ENCODE assay signal across 1 cellular context in the genomic region with DNA sequence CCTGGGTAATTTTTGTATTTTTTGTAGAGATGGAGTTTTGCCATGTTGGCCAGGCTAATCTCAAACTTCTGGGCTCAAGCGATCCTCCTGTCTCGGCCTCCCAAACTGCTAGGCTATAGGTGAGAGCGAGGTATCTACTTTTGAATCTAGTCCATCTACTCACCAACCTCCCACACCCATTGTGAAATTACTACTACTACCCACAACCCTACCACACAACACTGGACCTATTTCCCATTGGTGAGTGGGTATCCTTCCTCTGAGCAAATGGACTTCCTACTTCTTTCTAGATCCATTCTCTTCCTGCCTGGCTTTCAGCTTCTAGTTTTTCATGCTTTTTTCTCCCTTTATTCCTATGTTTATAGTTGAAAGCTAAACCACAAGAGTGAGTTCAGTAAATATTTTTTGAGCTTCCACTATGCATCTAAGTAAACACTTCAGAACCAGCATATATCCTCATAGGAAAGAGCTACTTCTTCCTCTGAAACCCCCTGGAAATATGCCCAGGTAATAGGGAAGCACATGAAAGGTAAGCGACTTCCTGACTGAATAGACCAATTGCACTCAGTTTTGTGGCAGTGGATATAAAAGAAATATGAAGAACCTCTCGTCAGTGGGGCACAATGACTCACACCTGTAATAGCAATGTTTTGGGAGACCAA.
TF ChIP-seq lines count a peak whose summit lies in the region.

No MANE protein-coding gene starts in this region.

TF ChIP-seq in IMR-90, 13 proteins besides CTCF, POLR2A, EP300 and RAD21:
- TF ChIP-seq MAZ (IDR thresholded peaks at IDR 0.05; ENCODE audit: borderline replicate concordance, low read depth, low read length): no peak
- no peak for TF ChIP-seq RFX5 (IDR thresholded peaks at IDR 0.05; ENCODE audit: low read depth, low read length)
- no peak for TF ChIP-seq CEBPB (IDR thresholded peaks at IDR 0.05; ENCODE audit: low read depth, low read length)
- no peak for TF ChIP-seq RCOR1 (IDR thresholded peaks at IDR 0.05; ENCODE audit: insufficient replicate concordance, low read length)
- TF ChIP-seq, protein P1, sequence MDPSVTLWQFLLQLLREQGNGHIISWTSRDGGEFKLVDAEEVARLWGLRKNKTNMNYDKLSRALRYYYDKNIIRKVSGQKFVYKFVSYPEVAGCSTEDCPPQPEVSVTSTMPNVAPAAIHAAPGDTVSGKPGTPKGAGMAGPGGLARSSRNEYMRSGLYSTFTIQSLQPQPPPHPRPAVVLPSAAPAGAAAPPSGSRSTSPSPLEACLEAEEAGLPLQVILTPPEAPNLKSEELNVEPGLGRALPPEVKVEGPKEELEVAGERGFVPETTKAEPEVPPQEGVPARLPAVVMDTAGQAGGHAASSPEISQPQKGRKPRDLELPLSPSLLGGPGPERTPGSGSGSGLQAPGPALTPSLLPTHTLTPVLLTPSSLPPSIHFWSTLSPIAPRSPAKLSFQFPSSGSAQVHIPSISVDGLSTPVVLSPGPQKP (IDR thresholded peaks at IDR 0.05; ENCODE audit: borderline replicate concordance, low read depth, low read length): no peak
- TF ChIP-seq, protein P2, sequence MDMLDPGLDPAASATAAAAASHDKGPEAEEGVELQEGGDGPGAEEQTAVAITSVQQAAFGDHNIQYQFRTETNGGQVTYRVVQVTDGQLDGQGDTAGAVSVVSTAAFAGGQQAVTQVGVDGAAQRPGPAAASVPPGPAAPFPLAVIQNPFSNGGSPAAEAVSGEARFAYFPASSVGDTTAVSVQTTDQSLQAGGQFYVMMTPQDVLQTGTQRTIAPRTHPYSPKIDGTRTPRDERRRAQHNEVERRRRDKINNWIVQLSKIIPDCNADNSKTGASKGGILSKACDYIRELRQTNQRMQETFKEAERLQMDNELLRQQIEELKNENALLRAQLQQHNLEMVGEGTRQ (IDR thresholded peaks at IDR 0.05; ENCODE audit: low read depth, low read length): no peak
TF ChIP-seq in IMR-90: peak in this region for 0.
